In the genomic region with DNA sequence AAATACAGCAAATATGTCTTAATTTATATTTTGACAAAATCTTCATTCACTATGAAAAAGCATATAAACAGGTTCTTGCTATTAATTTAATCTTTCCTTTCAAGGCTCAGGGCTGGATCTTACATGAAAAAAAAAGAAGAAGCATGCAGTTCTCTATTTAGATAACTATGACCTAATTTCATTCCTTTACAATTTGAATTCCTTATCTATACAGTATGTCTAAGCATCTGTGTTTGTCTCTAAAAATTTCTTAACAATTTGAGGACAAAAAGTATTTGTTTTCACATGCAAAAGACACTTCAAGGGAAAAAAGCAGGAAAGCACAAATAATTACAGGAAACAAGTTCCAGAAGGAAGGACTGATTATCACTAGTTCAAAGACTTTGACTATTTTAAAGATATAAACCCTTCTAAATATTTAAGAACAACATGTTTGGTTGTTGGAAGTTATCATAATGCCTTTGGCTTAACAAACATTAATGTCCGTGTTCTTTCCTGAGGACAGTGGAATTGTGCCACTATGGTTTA, we compare ENCODE assay signal across 19 cellular contexts.
DNase-seq lines count a peak whose midpoint lies in the region; ATAC-seq, FAIRE-seq and TF ChIP-seq lines count a peak whose summit lies in the region.
"Had no signal": no experiment of that assay in that cellular context is flagged by ENCODE, and none has a peak within 500 bp of the region (broad histone marks: within the 10 kb centered on the region; RNA-seq: fewer than 3 reads in every experiment).

No MANE protein-coding gene starts in this region.

- POLR2A ChIA-PET in activated CD4-positive, alpha-beta T cell treated with anti-CD3 and anti-CD28 coated beads, Interleukin-2, amount 10 ng/mL, durations not matched to agents 7 days and 5 days (lab: Charles Lee): no interaction called here
- POLR2A ChIA-PET in activated CD8-positive, alpha-beta T cell treated with anti-CD3 and anti-CD28 coated beads for 36 hours (lab: Charles Lee): no interaction called here

- no peak for ATAC-seq in activated CD8-positive, alpha-beta T cell treated with anti-CD3 and anti-CD28 coated beads for 36 hours
- ATAC-seq in HG02840 (IDR thresholded peaks at IDR 0.05; ENCODE audit: low FRiP score, unreplicated experiment): no peak
- ATAC-seq: A549; K562; stimulated activated naive B cell treated with anti-CD40 and anti-IgM and Interleukin-4, amounts not matched to agents 10 μg/mL and 1 μg/mL and 100 μg/mL, for 72 hours had no signal

- peaks cover 3% of the 10 kb centered on the region for H3K9me3 Mint-ChIP-seq in activated CD4-positive, alpha-beta T cell treated with anti-CD3 and anti-CD28 coated beads, Interleukin-2, amount 10 ng/mL, durations not matched to agents 7 days and 5 days
- no peaks in the 10 kb centered on the region for H3K9me3 Mint-ChIP-seq in activated CD8-positive, alpha-beta T cell treated with anti-CD3 and anti-CD28 coated beads for 36 hours
- H3K9me3 Mint-ChIP-seq: neural progenitor cell; stimulated activated naive B cell treated with anti-CD40 and anti-IgM and Interleukin-4, amounts not matched to agents 10 μg/mL and 1 μg/mL and 100 μg/mL, for 72 hours had no signal

- no peaks in the 10 kb centered on the region for H3K27me3 Mint-ChIP-seq in activated CD4-positive, alpha-beta T cell treated with anti-CD3 and anti-CD28 coated beads, Interleukin-2, amount 10 ng/mL, durations not matched to agents 7 days and 5 days
- no peaks in the 10 kb centered on the region for H3K27me3 Mint-ChIP-seq in activated CD8-positive, alpha-beta T cell treated with anti-CD3 and anti-CD28 coated beads for 36 hours
- H3K27me3 Mint-ChIP-seq: stimulated activated naive B cell treated with anti-CD40 and anti-IgM and Interleukin-4, amounts not matched to agents 10 μg/mL and 1 μg/mL and 100 μg/mL, for 72 hours had no signal

- CTCF ChIA-PET in activated CD4-positive, alpha-beta T cell treated with anti-CD3 and anti-CD28 coated beads, Interleukin-2, amount 10 ng/mL, durations not matched to agents 7 days and 5 days (lab: Charles Lee): interaction anchor here (0.6 to 1.5 kb wide), 2 partner anchors 22 to 213 kb away, joined by 3 to 4 read pairs; a partner anchor contains a TSS
- CTCF ChIA-PET in activated CD8-positive, alpha-beta T cell treated with anti-CD3 and anti-CD28 coated beads for 36 hours (lab: Charles Lee): interaction anchor here (1.2 kb wide), 1 partner anchor 15 kb away, joined by 4 read pairs; no protein-coding TSS in a partner anchor

- peaks cover 53% of the 10 kb centered on the region for H3K4me1 Mint-ChIP-seq in activated CD4-positive, alpha-beta T cell treated with anti-CD3 and anti-CD28 coated beads, Interleukin-2, amount 10 ng/mL, durations not matched to agents 7 days and 5 days
- H3K4me1 Mint-ChIP-seq in activated CD8-positive, alpha-beta T cell treated with anti-CD3 and anti-CD28 coated beads for 36 hours (ENCODE audit: low read depth): peaks cover 37% of the 10 kb centered on the region
- H3K4me1 Mint-ChIP-seq: neural progenitor cell had no signal

- no peak for TF ChIP-seq CTCF in activated CD8-positive, alpha-beta T cell treated with anti-CD3 and anti-CD28 coated beads for 36 hours (IDR thresholded peaks at IDR 0.05)

- peak overlapping the region; percentile 99 for H3K27ac Mint-ChIP-seq in activated CD4-positive, alpha-beta T cell treated with anti-CD3 and anti-CD28 coated beads, Interleukin-2, amount 10 ng/mL, durations not matched to agents 7 days and 5 days
- H3K27ac Mint-ChIP-seq in activated CD8-positive, alpha-beta T cell treated with anti-CD3 and anti-CD28 coated beads for 36 hours: peak overlapping the region; percentile 99
- H3K27ac Mint-ChIP-seq: CD14-positive monocyte; neural progenitor cell; stimulated activated naive B cell treated with anti-CD40 and anti-IgM and Interleukin-4, amounts not matched to agents 10 μg/mL and 1 μg/mL and 100 μg/mL, for 72 hours had no signal

- FAIRE-seq in GM18507 (lab: Jason Lieb, UNC): peak; percentile 39
- FAIRE-seq: A549, K562 had no signal

- peaks cover 13% of the 10 kb centered on the region for H3K36me3 Mint-ChIP-seq in activated CD4-positive, alpha-beta T cell treated with anti-CD3 and anti-CD28 coated beads, Interleukin-2, amount 10 ng/mL, durations not matched to agents 7 days and 5 days (ENCODE audit: low read depth)
- peaks cover 27% of the 10 kb centered on the region for H3K36me3 Mint-ChIP-seq in activated CD8-positive, alpha-beta T cell treated with anti-CD3 and anti-CD28 coated beads for 36 hours (ENCODE audit: low read depth)
- H3K36me3 Mint-ChIP-seq: neural progenitor cell; stimulated activated naive B cell treated with anti-CD40 and anti-IgM and Interleukin-4, amounts not matched to agents 10 μg/mL and 1 μg/mL and 100 μg/mL, for 72 hours had no signal

- H3K4me3 Mint-ChIP-seq in activated CD4-positive, alpha-beta T cell treated with anti-CD3 and anti-CD28 coated beads, Interleukin-2, amount 10 ng/mL, durations not matched to agents 7 days and 5 days: peak overlapping the region; percentile 82
- peak overlapping the region; percentile 98 for H3K4me3 Mint-ChIP-seq in activated CD8-positive, alpha-beta T cell treated with anti-CD3 and anti-CD28 coated beads for 36 hours
- H3K4me3 Mint-ChIP-seq: CD14-positive monocyte, neural progenitor cell had no signal

- no peak for DNase-seq in activated CD4-positive, alpha-beta T cell treated with anti-CD3 and anti-CD28 coated beads, Interleukin-2, amount 10 ng/mL, durations not matched to agents 7 days and 5 days
- DNase-seq in activated CD4-positive, alpha-beta T cell treated with anti-CD3 and anti-CD28 coated beads for 4 hours: no peak
- no peak for DNase-seq in GM18507 (ENCODE audit: extremely low spot score, insufficient read length, low read depth)
- DNase-seq in activated CD8-positive, alpha-beta T cell treated with anti-CD3 and anti-CD28 coated beads for 36 hours: no peak
- DNase-seq in hepatic stellate cell (ENCODE audit: low spot score): peak; percentile 11
- no peak for DNase-seq in NCI-H187 (lab: John Stamatoyannopoulos, UW)
- DNase-seq in AG08396 (ENCODE audit: low spot score): no peak
- DNase-seq: foreskin fibroblast; GOT3; NCI-H1048; NCI-H69; stimulated activated CD4-positive, alpha-beta T cell treated with anti-CD3 and anti-CD28 coated beads, Interleukin-12 subunit alpha, Interleukin-12 subunit beta, amount 100 ng/mL, for 4 hours; stimulated activated naive B cell treated with anti-CD40 and anti-IgM and Interleukin-4, amounts not matched to agents 10 μg/mL and 1 μg/mL and 100 μg/mL, for 72 hours; upper lobe of left lung had no signal

- intact Hi-C loops in activated CD8-positive, alpha-beta T cell treated with anti-CD3 and anti-CD28 coated beads for 36 hours (cut with micrococcal nuclease): loop anchor here (5.0 to 10.0 kb wide), 2 partner anchors 33 to 1190 kb away; a partner anchor contains a TSS
